Comparison of ENCODE assay signal across 8 cellular contexts in the genomic region with DNA sequence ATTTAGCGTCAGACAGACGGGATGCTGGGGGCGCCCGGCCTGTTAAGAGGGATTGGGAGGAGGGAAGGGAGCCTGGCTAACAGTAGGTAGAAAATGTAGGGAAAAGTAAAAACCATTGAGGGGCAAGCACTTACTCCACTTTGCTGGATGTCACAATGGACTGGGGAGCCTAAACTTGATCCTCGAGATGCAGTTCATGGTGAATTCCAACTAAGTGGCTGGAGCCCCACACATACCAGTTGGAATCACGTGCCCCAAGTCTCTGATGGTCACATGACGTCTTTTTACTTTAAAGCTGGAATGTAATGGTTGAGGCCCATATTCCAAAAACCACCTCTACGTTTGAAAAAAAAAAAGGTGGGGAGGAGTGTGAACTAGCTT. TPM values are rescaled to one million over a fixed set of nuclear protein-coding genes. Genes with fewer than 3 reads are reported as not detected.
DNase-seq lines count a peak whose midpoint lies in the region; ATAC-seq, FAIRE-seq and TF ChIP-seq lines count a peak whose summit lies in the region.

No MANE protein-coding gene starts in this region.

- peak overlapping the region in 1 of 2 donors; percentile 83 for H3K4me3 Mint-ChIP-seq in stimulated activated naive CD8-positive, alpha-beta T cell treated with anti-CD3 and anti-CD28 coated beads, Interleukin-15, amount 100 ng/mL, for 72 hours

- no peak overlapping the region for H2BK5ac ChIP-seq in H1 (ENCODE audit: low read depth, low read length)
- no peak overlapping the region for H2BK5ac ChIP-seq in mesenchymal stem cell (ENCODE audit: low read depth, low read length, poor library complexity, severe bottlenecking)

- H3K4me1 ChIP-seq in A549, result peaks cover 59% of the 10 kb centered on the region
- peaks cover 0 to 7% (median 1%) of the 10 kb centered on the region in 4 experiments; a peak in 3 of 7 replicates for H3K4me1 ChIP-seq in H1 (replicated peaks in 1 of 4; ENCODE audit: control insufficient read depth in 3 of 4, insufficient read depth in 4 of 4, low read length in 3 of 4)
- no peaks in the 10 kb centered on the region for H3K4me1 ChIP-seq in mesenchymal stem cell (ENCODE audit: control insufficient read depth, insufficient read depth, low read depth, low read length)

- H2BK15ac ChIP-seq in H1 (ENCODE audit: low read length) (no peak overlapping the region), mesenchymal stem cell (ENCODE audit: low read depth, poor library complexity, severe bottlenecking) (no peak overlapping the region)

- POLR2A ChIA-PET in A549 (lab: Yijun Ruan, JAX), result interaction anchor here (0.8 to 4.2 kb wide), 3 partner anchors 20 to 232 kb away, joined by 4 to 32 read pairs (median 5); no protein-coding TSS in a partner anchor
- POLR2A ChIA-PET in H1 (lab: Charles Lee; ENCODE audit: partially characterized antibody), result interaction anchor here (0.7 to 1.9 kb wide), 7 partner anchors 10 to 231 kb away, joined by 3 to 6 read pairs (median 3); no protein-coding TSS in a partner anchor

- H3K4me2 ChIP-seq in A549, result peak overlapping the region; percentile 74
- H3K4me2 ChIP-seq in H1 (ENCODE audit: insufficient read depth in 1 of 2, low read depth in 2 of 2, low read length in 2 of 2), result peak overlapping the region; percentile 84 to 88
- H3K4me2 ChIP-seq in mesenchymal stem cell (ENCODE audit: low read length, poor library complexity, severe bottlenecking), result peak overlapping the region; percentile 60

- FAIRE-seq in A549 (lab: Jason Lieb, UNC), result no peak
- no peak for FAIRE-seq in H1 (lab: Jason Lieb, UNC)

- H3K36me3 ChIP-seq in H1 (ENCODE audit: control insufficient read depth in 2 of 4, insufficient read depth in 4 of 4, low read length in 3 of 4) (peaks cover 0 to 9% (median 0%) of the 10 kb centered on the region in 4 experiments; a peak in 2 of 8 replicates), mesenchymal stem cell (ENCODE audit: control insufficient read depth in 1 of 2, insufficient read depth in 2 of 2, low read depth in 1 of 2, low read length in 2 of 2) (peaks cover 0 to 5% of the 10 kb centered on the region in 2 experiments)

- no peak overlapping the region for H2AK5ac ChIP-seq in H1 (ENCODE audit: low read depth, low read length)
- no peak overlapping the region for H2AK5ac ChIP-seq in mesenchymal stem cell (ENCODE audit: low read length, severe bottlenecking)

- no peak overlapping the region for H3K14ac ChIP-seq in H1 (ENCODE audit: insufficient read length)
- peak overlapping the region in 1 of 2 experiments; percentile 81 for H3K14ac ChIP-seq in mesenchymal stem cell (ENCODE audit: low read length in 2 of 2)

- H3K23me2 ChIP-seq in H1 (ENCODE audit: low read depth, low read length), result peaks cover 3% of the 10 kb centered on the region; the same call in 1 of the 2 replicates

- H3K79me2 ChIP-seq in H1 (ENCODE audit: control insufficient read depth in 1 of 2, insufficient read depth in 2 of 2, low read length in 2 of 2), result peaks cover 8 to 65% of the 10 kb centered on the region in 2 experiments; a peak in 3 of 4 replicates

- no peaks in the 10 kb centered on the region for H3K9me3 ChIP-seq in A549
- H3K9me3 ChIP-seq in H1 (ENCODE audit: insufficient read depth in 2 of 2, low read depth in 1 of 2, low read length in 1 of 2), result no peaks in the 10 kb centered on the region
- H3K9me3 ChIP-seq in mesenchymal stem cell (ENCODE audit: control insufficient read depth, low read length), result no peaks in the 10 kb centered on the region

- no peaks in the 10 kb centered on the region for H3K27me3 ChIP-seq in H1 (replicated peaks in 1 of 4; ENCODE audit: control insufficient read depth in 3 of 4, extremely low read depth in 1 of 4, insufficient read depth in 3 of 4, low read length in 3 of 4)
- H3K27me3 ChIP-seq in mesenchymal stem cell (ENCODE audit: control insufficient read depth in 1 of 2, insufficient read depth in 1 of 2, low read length in 2 of 2), result peaks cover 0 to 26% of the 10 kb centered on the region in 2 experiments

- CTCF ChIA-PET in A549 (lab: Yijun Ruan, JAX) (interaction anchor here (1.1 to 3.9 kb wide), 4 partner anchors 25 to 232 kb away, joined by 3 to 25 read pairs (median 4); no protein-coding TSS in a partner anchor), H1 (lab: Charles Lee; ENCODE audit: partially characterized antibody) (interaction anchor here (0.6 to 1.2 kb wide), 5 partner anchors 12 to 218 kb away, joined by 3 to 5 read pairs (median 4); no protein-coding TSS in a partner anchor)

- peaks cover 10% of the 10 kb centered on the region for H3K4me1 Mint-ChIP-seq in stimulated activated naive CD8-positive, alpha-beta T cell treated with anti-CD3 and anti-CD28 coated beads, Interleukin-15, amount 100 ng/mL, for 72 hours

- no peak overlapping the region for H2AFZ ChIP-seq in H1 (ENCODE audit: low read length)
- H2AFZ ChIP-seq in mesenchymal stem cell (ENCODE audit: low read depth, low read length), result no peak overlapping the region

- no peak for TF ChIP-seq RAD21 in A549 (conservative IDR thresholded peaks at IDR 0.05 in 1 of 2, IDR thresholded peaks at IDR 0.05 in 1 of 2)
- no peak for TF ChIP-seq RAD21 in H1 (IDR thresholded peaks at IDR 0.05 in 1 of 2, conservative IDR thresholded peaks at IDR 0.05 in 1 of 2; ENCODE audit: low read depth in 2 of 2, low read length in 2 of 2)

- H2BK20ac ChIP-seq in H1 (ENCODE audit: low read length), result no peak overlapping the region

- H3K79me1 ChIP-seq in H1 (ENCODE audit: low read depth, low read length) (no peaks in the 10 kb centered on the region), mesenchymal stem cell (replicated peaks; ENCODE audit: low read length, poor library complexity, severe bottlenecking) (no peaks in the 10 kb centered on the region)

- H4K8ac ChIP-seq in H1 (ENCODE audit: extremely low read depth, insufficient read depth, low read length) (no peak overlapping the region; the same call in 1 of the 2 replicates), mesenchymal stem cell (ENCODE audit: low read length) (peak overlapping the region; percentile 7)

- peak overlapping the region; percentile 63 to 82 (median 74) for H3K9ac ChIP-seq in H1 (replicated peaks in 1 of 4; ENCODE audit: extremely low read depth in 1 of 4, low read depth in 3 of 4, low read length in 3 of 4)
- peak overlapping the region; percentile 94 for H3K9ac ChIP-seq in mesenchymal stem cell (ENCODE audit: low read length)

- TF ChIP-seq CTCF in A549 (IDR thresholded peaks at IDR 0.05) (no peak), H1 (IDR thresholded peaks at IDR 0.05; ENCODE audit: control extremely low read depth in 1 of 3, insufficient read depth in 1 of 3, low read depth in 1 of 3, low read length in 3 of 3) (no peak)

- no peak overlapping the region for H3K23ac ChIP-seq in H1 (ENCODE audit: insufficient read length)
- H3K23ac ChIP-seq in mesenchymal stem cell (ENCODE audit: low read length in 2 of 2), result no peak overlapping the region

- H2BK120ac ChIP-seq in H1 (replicated peaks; ENCODE audit: low read depth, low read length), result no peak overlapping the region
- no peak overlapping the region for H2BK120ac ChIP-seq in mesenchymal stem cell (ENCODE audit: low read depth, low read length)

- TF ChIP-seq EP300 in A549 (IDR thresholded peaks at IDR 0.05) (no peak), H1 (IDR thresholded peaks at IDR 0.05; ENCODE audit: borderline replicate concordance in 1 of 2, low read depth in 2 of 2, low read length in 2 of 2) (no peak)

- in situ Hi-C loops in KBM-7 (cut with MboI; ENCODE audit: low pct_unique_long_range_greater_than_20kb, low sequenced_read_pairs), result no loop called here

- H3K18ac ChIP-seq in H1 (ENCODE audit: extremely low read depth, low read length) (peak overlapping the region; percentile 62; the same call in 1 of the 2 replicates), mesenchymal stem cell (ENCODE audit: low read depth in 1 of 2, low read length in 2 of 2) (peak overlapping the region in 1 of 2 experiments; percentile 34)

- H4K5ac ChIP-seq in H1 (ENCODE audit: insufficient read length, low read depth, low read length), result peak overlapping the region; percentile 21

- H4K20me1 ChIP-seq in H1 (replicated peaks in 1 of 2; ENCODE audit: control insufficient read depth in 1 of 2, insufficient read depth in 2 of 2, low read length in 2 of 2), result no peaks in the 10 kb centered on the region

- H3K4me3 ChIP-seq in A549 (peak overlapping the region; percentile 83), H1 (ENCODE audit: extremely low read depth in 1 of 4, insufficient read depth in 2 of 4, low read depth in 3 of 4, low read length in 4 of 4) (peak overlapping the region; percentile 77 to 93 (median 84)), mesenchymal stem cell (ENCODE audit: insufficient read depth in 1 of 2, low read depth in 1 of 2, low read length in 2 of 2) (peak overlapping the region; percentile 62 to 83)

- no peak overlapping the region for H4K91ac ChIP-seq in H1 (replicated peaks; ENCODE audit: insufficient read length, low read length)
- H4K91ac ChIP-seq in mesenchymal stem cell (ENCODE audit: low read length), result peak overlapping the region; percentile 50

- ATAC-seq in A549 (peak in 1 of 2 experiments; percentile 9; a peak in 2 of 6 replicates), HG03280 (IDR thresholded peaks at IDR 0.05; ENCODE audit: unreplicated experiment) (no peak)
- ATAC-seq in stimulated activated naive CD8-positive, alpha-beta T cell treated with anti-CD3 and anti-CD28 coated beads, Interleukin-15, amount 100 ng/mL, for 72 hours, result no peak

- DNase-seq in A549 (ENCODE audit: low read depth in 1 of 2, low spot score in 1 of 2) (peak; percentile 19 to 64), KBM-7 (peak; percentile 18), H1 (ENCODE audit: low read depth in 1 of 2, low spot score in 2 of 2) (no peak), mesenchymal stem cell (peak; percentile 55), HuH-7.5 (ENCODE audit: low spot score) (no peak), NCI-H2171 (lab: John Stamatoyannopoulos, UW) (no peak)
- no peak for DNase-seq in stimulated activated naive CD8-positive, alpha-beta T cell treated with anti-CD3 and anti-CD28 coated beads, Interleukin-15, amount 100 ng/mL, for 72 hours

- no peaks in the 10 kb centered on the region for H3K9me3 Mint-ChIP-seq in stimulated activated naive CD8-positive, alpha-beta T cell treated with anti-CD3 and anti-CD28 coated beads, Interleukin-15, amount 100 ng/mL, for 72 hours

- no peak overlapping the region for H3K4ac ChIP-seq in H1 (replicated peaks; ENCODE audit: insufficient read length, low read depth, low read length)
- peak overlapping the region; percentile 46 to 82 for H3K4ac ChIP-seq in mesenchymal stem cell (ENCODE audit: low read depth in 1 of 2, low read length in 2 of 2)

- TF ChIP-seq POLR2A in A549 (IDR thresholded peaks at IDR 0.05; ENCODE audit: low read length), result no peak
- TF ChIP-seq POLR2A in H1 (IDR thresholded peaks at IDR 0.05; ENCODE audit: control extremely low read depth in 1 of 2, low read depth in 2 of 2, low read length in 2 of 2), result no peak

- H2BK12ac ChIP-seq in H1 (ENCODE audit: low read depth, low read length) (no peak overlapping the region), mesenchymal stem cell (ENCODE audit: low read length in 2 of 2) (no peak overlapping the region)

- no peak overlapping the region for H3K27ac Mint-ChIP-seq in stimulated activated naive CD8-positive, alpha-beta T cell treated with anti-CD3 and anti-CD28 coated beads, Interleukin-15, amount 100 ng/mL, for 72 hours

- 1% methylated on average over 8 of the region's 8 CpGs for WGBS in A549 (ENCODE audit: missing lambda C conversion rate)
- 5% methylated on average over 7 of the region's 8 CpGs; no CpG with 5 or more reads in 1 of the 2 experiments for WGBS in H1 (ENCODE audit: extremely low coverage in 1 of 2, insufficient coverage in 1 of 2, insufficient read length in 1 of 2, insufficient replicate concordance in 2 of 2, low coverage in 1 of 2, low lambda C conversion rate in 2 of 2, missing lambda C conversion rate in 1 of 2), 2 experiments
- 3% methylated on average over 5 of the region's 8 CpGs for WGBS in mesenchymal stem cell

- peak overlapping the region; percentile 95 to 99 for H3K27ac ChIP-seq in A549
- no peak overlapping the region; the same call in 1 of the 2 replicates for H3K27ac ChIP-seq in H1 (ENCODE audit: low read depth, low read length)
- H3K27ac ChIP-seq in mesenchymal stem cell (ENCODE audit: low read length, poor library complexity, severe bottlenecking), result peak overlapping the region; percentile 92

- peaks cover 24% of the 10 kb centered on the region for H3K27me3 Mint-ChIP-seq in stimulated activated naive CD8-positive, alpha-beta T cell treated with anti-CD3 and anti-CD28 coated beads, Interleukin-15, amount 100 ng/mL, for 72 hours

- H3K56ac ChIP-seq in H1 (replicated peaks; ENCODE audit: insufficient read length, low read depth, low read length), result no peak overlapping the region

RNA-seq across cellular contexts. Expression of a gene that starts 1.5 kb away (rescaled TPM):
- polyA plus RNA-seq in A549 (2011; rRNA removed) (411 and 437 TPM in 2 replicates), A549 (2017; fragmentation: RNase III; extraction: RNeasy Plus Mini Kit Qiagen cat#74134 plus additional on column Dnase treatment) (303 to 305 TPM (median 303 TPM) in 3 replicates), H1 (2011; rRNA removed) (55.2 and 107 TPM in 2 replicates)
- 92.7 and 94.3 TPM in 2 replicates for polyA plus RNA-seq in A549 (2012; cell fraction: cytosol; rRNA removed)
- polyA plus RNA-seq in A549 (2012; cell fraction: nucleus; rRNA removed), result 44.4 and 70.5 TPM in 2 replicates
- polyA minus RNA-seq in A549 (2011; rRNA and poly(A)+ RNA removed), result 75.5 and 78.3 TPM in 2 replicates
- total RNA-seq in H1 (2021; fragmentation: NEBNext Ultra II Directional; extraction: Animal tissue kit (Norgen Biotek cat#: 25700)), result 185 and 188 TPM in 2 replicates
- 143 TPM for polyA plus RNA-seq in H1 (2011; cell fraction: cytosol; rRNA removed)
- polyA plus RNA-seq in H1 (2011; cell fraction: nucleus; rRNA removed), result 69.2 TPM
- 152 to 225 TPM (median 173 TPM) in 4 replicates for polyA plus RNA-seq in H1 (2012, experiment 1 of 2)
- 14.6 TPM for polyA plus RNA-seq in H1 (2012, experiment 2 of 2)
- 90.2 TPM for polyA plus RNA-seq in H1 (2013, experiment 1 of 2)
- polyA plus RNA-seq in H1 (2013, experiment 2 of 2), result 91.0 TPM
- polyA minus RNA-seq in H1 (2011; rRNA and poly(A)+ RNA removed), result 153 and 370 TPM in 2 replicates
- polyA minus RNA-seq in H1 (2011; cell fraction: cytosol; rRNA and poly(A)+ RNA removed), result 150 TPM
- 97.3 TPM for polyA minus RNA-seq in H1 (2011; cell fraction: nucleus; rRNA and poly(A)+ RNA removed)
- polyA plus RNA-seq in mesenchymal stem cell (2013, experiment 1 of 2), result 132 TPM
- 135 TPM for polyA plus RNA-seq in mesenchymal stem cell (2013, experiment 2 of 2)

Comparison
In these comparisons a context has a peak if more than half of its experiments do, and no peak if none do; other contexts are left out.
1. DNase-seq: peak in A549 (2 of 2), KBM-7 (single experiment) and mesenchymal stem cell (single experiment); none in H1 (0 of 2), HuH-7.5 (single experiment), stimulated activated naive CD8-positive, alpha-beta T cell treated with anti-CD3 and anti-CD28 coated beads, Interleukin-15, amount 100 ng/mL, for 72 hours (0 of 2) and NCI-H2171 (single experiment).
2. Peak in every context shown above with its lines, with median percentiles within 50 percentile points of each other: H3K4me2 ChIP-seq and H3K4me3 ChIP-seq.